8 cellular contexts compared by ENCODE assay signal in genomic region chr17:78736526-78737079, GRCh38. TPM values are rescaled to one million over a fixed set of nuclear protein-coding genes. Genes with fewer than 3 reads are reported as not detected.
DNase-seq lines count a peak whose midpoint lies in the region; ATAC-seq and TF ChIP-seq lines count a peak whose summit lies in the region.

No MANE protein-coding gene starts in this region.

- no peak overlapping the region for H2BK120ac ChIP-seq in mesenchymal stem cell (ENCODE audit: low read depth, low read length)

- no peak overlapping the region for H3K4me2 ChIP-seq in mesenchymal stem cell (ENCODE audit: low read length, poor library complexity, severe bottlenecking)

- H4K91ac ChIP-seq in mesenchymal stem cell (ENCODE audit: low read length), result no peak overlapping the region

- no peak overlapping the region for H2BK5ac ChIP-seq in mesenchymal stem cell (ENCODE audit: low read depth, low read length, poor library complexity, severe bottlenecking)

- H3K36me3 ChIP-seq in mesenchymal stem cell (ENCODE audit: control insufficient read depth in 1 of 2, insufficient read depth in 2 of 2, low read depth in 1 of 2, low read length in 2 of 2) (peaks cover 0 to 8% of the 10 kb centered on the region in 2 experiments), testis (ENCODE audit: low read depth, missing control alignments) (no peaks in the 10 kb centered on the region)

- no peak overlapping the region for H3K14ac ChIP-seq in mesenchymal stem cell (ENCODE audit: low read length in 2 of 2)

- no peak overlapping the region for H2AFZ ChIP-seq in mesenchymal stem cell (ENCODE audit: low read depth, low read length)

- intact Hi-C loops in testis (cut with DNase I; ENCODE audit: low total_unique reads), result no loop called here

- H3K4ac ChIP-seq in mesenchymal stem cell (ENCODE audit: low read depth in 1 of 2, low read length in 2 of 2), result peak overlapping the region in 1 of 2 experiments; percentile 39

- H2BK12ac ChIP-seq in mesenchymal stem cell (ENCODE audit: low read length in 2 of 2), result peak overlapping the region in 1 of 2 experiments; percentile 83

- H3K4me3 ChIP-seq in mesenchymal stem cell (ENCODE audit: insufficient read depth in 1 of 2, low read depth in 1 of 2, low read length in 2 of 2), result peak overlapping the region in 1 of 2 experiments; percentile 73
- H3K4me3 ChIP-seq in testis, result peak overlapping the region in 1 of 2 donors; percentile 14

- H3K9me3 ChIP-seq in mesenchymal stem cell (ENCODE audit: control insufficient read depth, low read length) (no peaks in the 10 kb centered on the region), testis (no peaks in the 10 kb centered on the region)

- no peak for TF ChIP-seq CTCF in testis (IDR thresholded peaks at IDR 0.05)

- peak overlapping the region; percentile 85 for H3K9ac ChIP-seq in mesenchymal stem cell (ENCODE audit: low read length)

- no peaks in the 10 kb centered on the region for H3K27me3 ChIP-seq in mesenchymal stem cell (ENCODE audit: control insufficient read depth in 1 of 2, insufficient read depth in 1 of 2, low read length in 2 of 2)
- no peaks in the 10 kb centered on the region for H3K27me3 ChIP-seq in testis

- no peak overlapping the region for H2AK5ac ChIP-seq in mesenchymal stem cell (ENCODE audit: low read length, severe bottlenecking)

- DNase-seq in DMS79 (lab: John Stamatoyannopoulos, UW) (peak; percentile 65), NAMALWA (ENCODE audit: low spot score) (peak; percentile 84), UCSD-AML1 (lab: John Stamatoyannopoulos, UW; ENCODE audit: unreplicated experiment) (peak; percentile 73), cerebellar cortex (ENCODE audit: low spot score) (peak; percentile 75), mesenchymal stem cell (no peak), testis (peak; percentile 51)

- peaks cover 14% of the 10 kb centered on the region for H3K4me1 ChIP-seq in mesenchymal stem cell (ENCODE audit: control insufficient read depth, insufficient read depth, low read depth, low read length)
- peaks cover 17% of the 10 kb centered on the region for H3K4me1 ChIP-seq in testis

- H4K8ac ChIP-seq in mesenchymal stem cell (ENCODE audit: low read length), result no peak overlapping the region

- TF ChIP-seq POLR2A in testis (IDR thresholded peaks at IDR 0.05), result no peak

- H2BK15ac ChIP-seq in mesenchymal stem cell (ENCODE audit: low read depth, poor library complexity, severe bottlenecking), result no peak overlapping the region

- ATAC-seq in GM21723 (IDR thresholded peaks at IDR 0.05; ENCODE audit: unreplicated experiment) (peak; percentile 53), GM19395 (IDR thresholded peaks at IDR 0.05; ENCODE audit: unreplicated experiment) (no peak)

- no peak overlapping the region for H3K27ac ChIP-seq in mesenchymal stem cell (ENCODE audit: low read length, poor library complexity, severe bottlenecking)
- H3K27ac ChIP-seq in testis, result peak overlapping the region; percentile 5 to 52

- WGBS in mesenchymal stem cell, result 88% methylated on average over 15 of the region's 15 CpGs
- WGBS in testis, 2 donors, result 62 to 66% methylated on average over 14 to 15 of the region's 15 CpGs

- peak overlapping the region in 1 of 2 experiments; percentile 68 for H3K18ac ChIP-seq in mesenchymal stem cell (ENCODE audit: low read depth in 1 of 2, low read length in 2 of 2)

- H3K23ac ChIP-seq in mesenchymal stem cell (ENCODE audit: low read length in 2 of 2), result no peak overlapping the region

- H3K79me1 ChIP-seq in mesenchymal stem cell (replicated peaks; ENCODE audit: low read length, poor library complexity, severe bottlenecking), result peaks cover 38% of the 10 kb centered on the region

RNA-seq across cellular contexts. Expression of gene CYTH1, which starts 45.5 kb away (rescaled TPM):
- 15.0 TPM for polyA plus RNA-seq in mesenchymal stem cell (2013, experiment 1 of 2)
- 14.3 TPM for polyA plus RNA-seq in mesenchymal stem cell (2013, experiment 2 of 2)
- total RNA-seq in testis, result 10 to 100 TPM; 42.2 to 47.9 TPM
- polyA plus RNA-seq in testis (ENCODE audit: insufficient read depth, low read depth, low replicate concordance), result 40.8 TPM
